In genomic region chr5:93294184-93294583, GRCh38 we compare ENCODE assay signal across 20 cellular contexts.
DNase-seq lines count a peak whose midpoint lies in the region; ATAC-seq, FAIRE-seq and TF ChIP-seq lines count a peak whose summit lies in the region.
"Had no signal": no experiment of that assay in that cellular context is flagged by ENCODE, and none has a peak within 500 bp of the region (broad histone marks: within the 10 kb centered on the region; RNA-seq: fewer than 3 reads in every experiment).

No MANE protein-coding gene starts in this region.

- H4K20me1 ChIP-seq in keratinocyte (ENCODE audit: control insufficient read depth, extremely low read depth, insufficient read depth, low read length), result no peaks in the 10 kb centered on the region

- peak; percentile 95 for FAIRE-seq in keratinocyte (lab: Jason Lieb, UNC)

- no peaks in the 10 kb centered on the region for H3K36me3 Mint-ChIP-seq in endodermal cell (ENCODE audit: low read depth)
- H3K36me3 Mint-ChIP-seq: mesothelial cell of epicardium had no signal

- no peaks in the 10 kb centered on the region for H3K27me3 ChIP-seq in keratinocyte (ENCODE audit: control insufficient read depth, extremely low read depth, insufficient read depth, low read length)
- no peaks in the 10 kb centered on the region for H3K27me3 ChIP-seq in endodermal cell (ENCODE audit: control insufficient read depth, insufficient read depth, low read length, poor library complexity, severe bottlenecking)
- no peaks in the 10 kb centered on the region for H3K27me3 ChIP-seq in heart right ventricle
- no peaks in the 10 kb centered on the region for H3K27me3 ChIP-seq in body of pancreas
- H3K27me3 ChIP-seq: BE2C, colonic mucosa, thyroid gland had no signal

- H3K36me3 ChIP-seq in keratinocyte (ENCODE audit: control insufficient read depth in 2 of 2, extremely low read depth in 1 of 2, insufficient read depth in 2 of 2, low read length in 2 of 2) (no peaks in the 10 kb centered on the region), endodermal cell (ENCODE audit: control insufficient read depth, insufficient read depth, low read length) (no peaks in the 10 kb centered on the region), heart right ventricle (no peaks in the 10 kb centered on the region), body of pancreas (replicated peaks in 1 of 2; ENCODE audit: insufficient read depth in 1 of 2, low read depth in 2 of 2) (no peaks in the 10 kb centered on the region)
- H3K36me3 ChIP-seq: BE2C, colonic mucosa, HAP-1, thyroid gland had no signal

- H3K27ac ChIP-seq in keratinocyte (ENCODE audit: control insufficient read depth, insufficient read depth, low read length) (peak overlapping the region; percentile 59), endodermal cell (ENCODE audit: low read depth, low read length) (no peak overlapping the region), heart right ventricle (no peak overlapping the region), body of pancreas (no peak overlapping the region)
- H3K27ac ChIP-seq: colonic mucosa, thyroid gland had no signal

- no peaks in the 10 kb centered on the region for H3K9me3 Mint-ChIP-seq in endodermal cell
- H3K9me3 Mint-ChIP-seq: mesothelial cell of epicardium, neural crest cell had no signal

- peak overlapping the region; percentile 50 for H3K4me2 ChIP-seq in keratinocyte (ENCODE audit: control insufficient read depth, extremely low read depth, insufficient read depth, low read depth, low read length)

- H3K4me1 ChIP-seq in keratinocyte (ENCODE audit: control insufficient read depth, extremely low read depth, insufficient read depth, low read length), result peaks cover 29% of the 10 kb centered on the region
- H3K4me1 ChIP-seq in endodermal cell (ENCODE audit: control insufficient read depth, insufficient read depth, low read length), result peaks cover under 1% of the 10 kb centered on the region
- no peaks in the 10 kb centered on the region for H3K4me1 ChIP-seq in heart right ventricle
- H3K4me1 ChIP-seq in body of pancreas, result no peaks in the 10 kb centered on the region
- H3K4me1 ChIP-seq: BE2C, colonic mucosa had no signal

- ATAC-seq in heart right ventricle, result no peak
- ATAC-seq in body of pancreas, result no peak
- ATAC-seq: Right ventricle myocardium inferior had no signal

- no peaks in the 10 kb centered on the region for H3K9me1 ChIP-seq in keratinocyte (ENCODE audit: control insufficient read depth, extremely low read depth, insufficient read depth, low read length)

- TF ChIP-seq POLR2A in body of pancreas (IDR thresholded peaks at IDR 0.05), result no peak

- peaks cover 4% of the 10 kb centered on the region for H3K4me1 Mint-ChIP-seq in endodermal cell
- H3K4me1 Mint-ChIP-seq: mesothelial cell of epicardium had no signal

- dilution Hi-C loops in keratinocyte (cut with MboI; ENCODE audit: extremely low pct_ligation_motif_present, low sequenced_read_pairs), result no loop called here

- H3K9ac ChIP-seq in keratinocyte (ENCODE audit: control insufficient read depth, extremely low read depth, insufficient read depth, low read length) (no peak overlapping the region), endodermal cell (ENCODE audit: extremely low read depth, low read length, poor library complexity, severe bottlenecking) (no peak overlapping the region)

- DNase-seq in EH (ENCODE audit: low read depth) (peak; percentile 83), LHCN-M2 (ENCODE audit: low read depth) (peak; percentile 52), astrocyte of the spinal cord (ENCODE audit: low read depth, low spot score) (peak; percentile 43), keratinocyte (ENCODE audit: low read depth, low spot score) (peak; percentile 72), endodermal cell (no peak), G401 (ENCODE audit: low spot score) (no peak), heart right ventricle (no peak), body of pancreas (no peak)
- DNase-seq: activated CD4-positive, CD25-positive, alpha-beta regulatory T cell; BE2C; colonic mucosa; erythroblast; Kasumi-1; NCI-H1417 treated with DMSO at 0.1 percent for 48 hours; stimulated activated CD4-positive, alpha-beta T cell treated with anti-CD3 and anti-CD28 coated beads, Interleukin-12 subunit alpha, Interleukin-12 subunit beta, amount 100 ng/mL, for 4 hours; thyroid gland had no signal

- TF ChIP-seq CTCF in astrocyte of the spinal cord (IDR thresholded peaks at IDR 0.05; ENCODE audit: low read depth, low read length) (no peak), keratinocyte (optimal IDR thresholded peaks at IDR 0.05 in 1 of 3, IDR thresholded peaks at IDR 0.05 in 1 of 3, conservative IDR thresholded peaks at IDR 0.05 in 1 of 3; ENCODE audit: extremely low read depth in 1 of 3, insufficient read depth in 2 of 3, low read length in 3 of 3) (no peak), endodermal cell (conservative IDR thresholded peaks at IDR 0.05) (no peak), heart right ventricle (IDR thresholded peaks at IDR 0.05) (no peak), body of pancreas (IDR thresholded peaks at IDR 0.05) (no peak)

- no peak overlapping the region for H3K27ac Mint-ChIP-seq in endodermal cell
- H3K27ac Mint-ChIP-seq: mesothelial cell of epicardium had no signal

- H3K27me3 Mint-ChIP-seq in endodermal cell (ENCODE audit: insufficient read depth), result no peaks in the 10 kb centered on the region

- no peak overlapping the region for H2AFZ ChIP-seq in keratinocyte (ENCODE audit: control insufficient read depth, low read length)

- no peak overlapping the region for H3K4me3 ChIP-seq in astrocyte of the spinal cord (ENCODE audit: low read depth, low read length)
- no peak overlapping the region for H3K4me3 ChIP-seq in keratinocyte (ENCODE audit: control insufficient read depth in 2 of 3, extremely low read depth in 1 of 3, insufficient read depth in 2 of 3, low read depth in 1 of 3, low read length in 3 of 3)
- H3K4me3 ChIP-seq in endodermal cell (ENCODE audit: low read length), result no peak overlapping the region
- no peak overlapping the region for H3K4me3 ChIP-seq in heart right ventricle
- H3K4me3 ChIP-seq in body of pancreas, result no peak overlapping the region
- H3K4me3 ChIP-seq: colonic mucosa, HAP-1, thyroid gland had no signal

- H3K9me3 ChIP-seq in keratinocyte (ENCODE audit: control insufficient read depth, low read depth, low read length) (no peaks in the 10 kb centered on the region), endodermal cell (ENCODE audit: control insufficient read depth, low read length) (no peaks in the 10 kb centered on the region), heart right ventricle (no peaks in the 10 kb centered on the region), body of pancreas (no peaks in the 10 kb centered on the region)
- H3K9me3 ChIP-seq: BE2C, colonic mucosa, HAP-1, thyroid gland had no signal

- intact Hi-C loops in heart right ventricle (cut with DNase I) (no loop called here), body of pancreas (cut with DNase I) (no loop called here)

- in situ Hi-C loops in astrocyte of the spinal cord (cut with HindIII; ENCODE audit: low sequenced_read_pairs) (no loop called here), G401 (cut with HindIII; ENCODE audit: low sequenced_read_pairs) (no loop called here)

- no peaks in the 10 kb centered on the region for H3K79me2 ChIP-seq in keratinocyte (ENCODE audit: control insufficient read depth, insufficient read depth, low read length)

- no peak overlapping the region for H3K4me3 Mint-ChIP-seq in endodermal cell
- H3K4me3 Mint-ChIP-seq: mesothelial cell of epicardium, neural crest cell had no signal

Comparison
In these comparisons a context has a peak if more than half of its experiments do, and no peak if none do; other contexts are left out.
1. DNase-seq: peak in EH (single experiment), LHCN-M2 (single experiment), astrocyte of the spinal cord (single experiment) and keratinocyte (single experiment); none in endodermal cell (single experiment), G401 (single experiment), heart right ventricle (0 of 2) and body of pancreas (0 of 4).